16 cellular contexts compared by ENCODE assay signal in the genomic region with DNA sequence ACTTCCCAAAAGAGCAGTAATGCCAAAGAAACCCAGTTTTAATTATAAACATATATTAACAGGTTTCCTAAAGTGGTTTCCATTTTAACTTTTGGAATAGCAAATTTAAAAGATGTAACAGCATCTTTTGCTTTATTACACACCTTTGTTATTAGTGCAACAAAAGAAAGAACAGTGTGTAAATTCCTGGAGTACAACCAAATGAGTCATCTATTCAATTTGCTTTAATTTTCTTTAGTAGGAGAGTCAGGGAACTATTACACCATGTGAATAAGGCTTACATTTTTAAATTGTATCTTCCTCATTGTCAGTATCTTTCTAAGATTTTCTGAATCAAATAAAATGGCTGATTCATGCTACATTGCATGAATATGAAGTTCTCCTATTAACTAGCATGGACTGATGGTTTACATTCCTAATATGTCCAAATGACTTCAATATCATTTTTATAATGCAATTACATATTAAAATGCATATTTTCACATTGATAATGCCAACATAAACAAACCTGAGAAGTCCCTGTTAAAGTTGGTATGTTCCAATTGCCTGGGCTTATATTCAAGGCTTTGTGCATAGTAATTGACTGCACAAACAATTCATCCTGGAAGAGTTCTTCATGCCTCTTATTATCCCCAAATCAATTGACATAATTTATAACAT. TPM values are rescaled to one million over a fixed set of nuclear protein-coding genes. Genes with fewer than 3 reads are reported as not detected.
DNase-seq lines count a peak whose midpoint lies in the region; ATAC-seq, FAIRE-seq and TF ChIP-seq lines count a peak whose summit lies in the region.
"Had no signal": no experiment of that assay in that cellular context is flagged by ENCODE, and none has a peak within 500 bp of the region (broad histone marks: within the 10 kb centered on the region; RNA-seq: fewer than 3 reads in every experiment).

No MANE protein-coding gene starts in this region.

- no peak overlapping the region for H3K4me3 ChIP-seq in RWPE2 (ENCODE audit: severe bottlenecking)
- no peak overlapping the region for H3K4me3 ChIP-seq in choroid plexus epithelial cell (ENCODE audit: low read depth, low read length)
- H3K4me3 ChIP-seq: K562, Peyer's patch had no signal

- H3K4me1 ChIP-seq in RWPE2 (ENCODE audit: insufficient read depth, poor library complexity, severe bottlenecking), result peaks cover 11% of the 10 kb centered on the region
- H3K4me1 ChIP-seq: Peyer's patch had no signal

- ATAC-seq in RWPE2 (ENCODE audit: low read depth) (0 out of 3 replicates have a peak, but pooled peaks have one; percentile 33), HG03097 (IDR thresholded peaks at IDR 0.05; ENCODE audit: low FRiP score, unreplicated experiment) (no peak)
- ATAC-seq: K562 had no signal

- peak; percentile 18 for DNase-seq in HCEC 1CT
- DNase-seq in RWPE2 (ENCODE audit: low spot score), result no peak
- peak; percentile 53 for DNase-seq in choroid plexus epithelial cell (ENCODE audit: low read depth)
- peak; percentile 43 for DNase-seq in iris pigment epithelial cell (ENCODE audit: low read depth)
- no peak for DNase-seq in substantia nigra (lab: John Stamatoyannopoulos, UW)
- DNase-seq in GM12892 (ENCODE audit: insufficient read length), result no peak
- DNase-seq: DMS 273 treated with DMSO at 0.1 percent for 48 hours, NCI-H1436, NCI-H2081 treated with DMSO at 0.1 percent for 48 hours, NCI-H510A, Peyer's patch, Right ventricle myocardium superior had no signal

- no peak for FAIRE-seq in GM12892 (lab: Jason Lieb, UNC)
- FAIRE-seq: H1, K562 had no signal

- no peaks in the 10 kb centered on the region for H3K9me3 ChIP-seq in RWPE2 (ENCODE audit: severe bottlenecking)
- H3K9me3 ChIP-seq: Peyer's patch had no signal

- TF ChIP-seq CTCF in RWPE2 (IDR thresholded peaks at IDR 0.05; ENCODE audit: poor library complexity, severe bottlenecking) (no peak), choroid plexus epithelial cell (conservative IDR thresholded peaks at IDR 0.05; ENCODE audit: low read depth, low read length) (no peak)

- H3K27me3 ChIP-seq in RWPE2 (ENCODE audit: insufficient read depth, poor library complexity, severe bottlenecking), result no peaks in the 10 kb centered on the region
- H3K27me3 ChIP-seq: Peyer's patch had no signal

- TF ChIP-seq POLR2A in GM12892 (IDR thresholded peaks at IDR 0.05; ENCODE audit: low read depth, low read length), result no peak

- H3K36me3 ChIP-seq in RWPE2 (ENCODE audit: low read depth), result no peaks in the 10 kb centered on the region
- H3K36me3 ChIP-seq: Peyer's patch had no signal

- H3K27ac ChIP-seq in RWPE2 (ENCODE audit: poor library complexity, severe bottlenecking), result no peak overlapping the region
- H3K27ac ChIP-seq in substantia nigra (ENCODE audit: low read depth, low read length, poor library complexity, severe bottlenecking), result no peak overlapping the region
- H3K27ac ChIP-seq: C4-2B, Peyer's patch had no signal

RNA-seq across cellular contexts. Expression of a gene that starts 22.5 kb away (rescaled TPM):
- not detected for polyA plus RNA-seq in GM12892 (2012; ENCODE audit: missing spikeins)
- polyA plus RNA-seq: K562 had no signal

Comparison
In these comparisons a context has a peak if more than half of its experiments do, and no peak if none do; other contexts are left out.
1. DNase-seq: peak in HCEC 1CT (single experiment), choroid plexus epithelial cell (single experiment) and iris pigment epithelial cell (single experiment); none in RWPE2 (single experiment), substantia nigra (0 of 49) and GM12892 (single experiment).